22 cellular contexts compared by ENCODE assay signal in genomic region chr2:240933048-240933965, GRCh38. TPM values are rescaled to one million over a fixed set of nuclear protein-coding genes. Genes with fewer than 3 reads are reported as not detected.
DNase-seq lines count a peak whose midpoint lies in the region; TF ChIP-seq lines count a peak whose summit lies in the region.
"Had no signal": no experiment of that assay in that cellular context is flagged by ENCODE, and none has a peak within 500 bp of the region (broad histone marks: within the 10 kb centered on the region; RNA-seq: fewer than 3 reads in every experiment).

No MANE protein-coding gene starts in this region.

- TF ChIP-seq EP300 in SK-N-SH (IDR thresholded peaks at IDR 0.05; ENCODE audit: borderline replicate concordance in 1 of 2, low read depth in 1 of 2, low read length in 1 of 2): no peak

- WGBS in SK-N-SH (ENCODE audit: low lambda C conversion rate): 78% methylated on average over 17 of the region's 30 CpGs

- H3K9me2 ChIP-seq in SK-N-SH (no peaks in the 10 kb centered on the region), PC-9 (ENCODE audit: insufficient read depth) (no peaks in the 10 kb centered on the region)

- intact Hi-C loops in PC-9 (cut with micrococcal nuclease; ENCODE audit: unreplicated experiment): no loop called here

- no peak overlapping the region for H3K27ac Mint-ChIP-seq in progenitor cell of endocrine pancreas
- no peak overlapping the region for H3K27ac Mint-ChIP-seq in nephron progenitor cell
- H3K27ac Mint-ChIP-seq: activated T-helper 17 cell treated with anti-CD3 and anti-CD28 coated beads, Interleukin-2, amount 50 U/mL, for 72 hours; CD4-positive, alpha-beta T cell; immature natural killer cell; stimulated activated effector memory CD8-positive, alpha-beta T cell treated with anti-CD3 and anti-CD28 coated beads, Interleukin-12 subunit alpha, Interleukin-12 subunit beta, amount 100 ng/mL, for 72 hours had no signal

- H3K4me3 ChIP-seq in BLaER1 treated with 17β-estradiol and CSF1 and Interleukin-3, amounts not matched to agents 10 nM and 100 nM: no peak overlapping the region; a peak in 1 of 20 replicates
- H3K4me3 ChIP-seq in SK-N-SH (ENCODE audit: low read depth in 2 of 2, low read length in 1 of 2) (no peak overlapping the region), PC-9 (no peak overlapping the region)
- H3K4me3 ChIP-seq: body of pancreas had no signal

- H3K36me3 Mint-ChIP-seq in progenitor cell of endocrine pancreas (ENCODE audit: insufficient read depth): no peaks in the 10 kb centered on the region
- peaks cover 6% of the 10 kb centered on the region for H3K36me3 Mint-ChIP-seq in nephron progenitor cell (ENCODE audit: low read depth)
- H3K36me3 Mint-ChIP-seq: immature natural killer cell; stimulated activated effector memory CD8-positive, alpha-beta T cell treated with anti-CD3 and anti-CD28 coated beads, Interleukin-12 subunit alpha, Interleukin-12 subunit beta, amount 100 ng/mL, for 72 hours had no signal

- no peaks in the 10 kb centered on the region for H3K79me2 ChIP-seq in SK-N-SH (ENCODE audit: insufficient read depth)
- H3K79me2 ChIP-seq in PC-9 (ENCODE audit: low read depth): no peaks in the 10 kb centered on the region

- H3F3A ChIP-seq in SK-N-SH (replicated peaks; ENCODE audit: insufficient read depth): no peaks in the 10 kb centered on the region
- no peaks in the 10 kb centered on the region for H3F3A ChIP-seq in PC-9 (ENCODE audit: insufficient read depth, low read depth)

- H3K9me3 ChIP-seq in BLaER1 treated with 17β-estradiol and CSF1 and Interleukin-3, amounts not matched to agents 10 nM and 100 nM (replicated peaks in 1 of 11): peaks cover 8 to 21% (median 18%) of the 10 kb centered on the region in 11 experiments; a peak in 18 of 22 replicates
- H3K9me3 ChIP-seq in SK-N-SH (no peaks in the 10 kb centered on the region), PC-9 (ENCODE audit: insufficient read depth, low read depth) (no peaks in the 10 kb centered on the region; the same call in 1 of the 2 replicates)

- CTCF ChIA-PET in SK-N-SH (lab: Yijun Ruan, JAX) (interaction anchor here (0.9 to 1.9 kb wide), 2 partner anchors 19 to 50 kb away, joined by 3 to 6 read pairs; no protein-coding TSS in a partner anchor), PC-9 (lab: Charles Lee) (no interaction called here)

- H3K27ac ChIP-seq in BLaER1 treated with 17β-estradiol and CSF1 and Interleukin-3, amounts not matched to agents 10 nM and 100 nM: no peak overlapping the region
- H3K27ac ChIP-seq in SK-N-SH (ENCODE audit: low read depth in 2 of 2, low read length in 1 of 2) (no peak overlapping the region), PC-9 (no peak overlapping the region)
- H3K27ac ChIP-seq: body of pancreas had no signal

- DNase-seq in SK-N-SH: peak; percentile 16
- DNase-seq in islet precursor cell: peak; percentile 46
- DNase-seq in progenitor cell of endocrine pancreas (ENCODE audit: low spot score, unreplicated experiment): peak; percentile 7
- no peak for DNase-seq in CD1c-positive myeloid dendritic cell (ENCODE audit: extremely low spot score)
- DNase-seq in NCI-H2029 treated with DMSO at 0.1 percent for 48 hours (lab: John Stamatoyannopoulos, UW): no peak
- no peak for DNase-seq in PC-9
- no peak for DNase-seq in nephron progenitor cell
- DNase-seq: activated CD4-positive, alpha-beta T cell treated with anti-CD3 and anti-CD28 coated beads for 1 hour; immature natural killer cell; IMR-90; NCI-H1048; NCI-H226; OCI-M1; stimulated activated CD4-positive, alpha-beta T cell treated with anti-CD3 and anti-CD28 coated beads, Interleukin-4, amount 100 ng/mL, for 24 hours had no signal

- peaks cover 6 to 53% (median 45%) of the 10 kb centered on the region in 10 experiments; a peak in 18 of 20 replicates for H3K4me1 ChIP-seq in BLaER1 treated with 17β-estradiol and CSF1 and Interleukin-3, amounts not matched to agents 10 nM and 100 nM
- peaks cover 0 to 4% of the 10 kb centered on the region in 2 experiments; a peak in 1 of 4 replicates for H3K4me1 ChIP-seq in SK-N-SH (ENCODE audit: control insufficient read depth in 1 of 2, insufficient read depth in 2 of 2, low read depth in 1 of 2, low read length in 1 of 2)
- H3K4me1 ChIP-seq in PC-9 (replicated peaks; ENCODE audit: insufficient read depth): no peaks in the 10 kb centered on the region
- H3K4me1 ChIP-seq: body of pancreas had no signal

- H3K4me2 ChIP-seq in BLaER1 treated with 17β-estradiol and CSF1 and Interleukin-3, amounts not matched to agents 10 nM and 100 nM: peak overlapping the region; percentile 46 to 83 (median 70); a peak in 21 of 22 replicates
- H3K4me2 ChIP-seq in SK-N-SH (no peak overlapping the region), PC-9 (no peak overlapping the region)

- H3K27me3 Mint-ChIP-seq in progenitor cell of endocrine pancreas (peaks cover 16% of the 10 kb centered on the region), nephron progenitor cell (ENCODE audit: low read depth, poor library complexity) (peaks cover 38% of the 10 kb centered on the region)
- H3K27me3 Mint-ChIP-seq: CD4-positive, alpha-beta T cell had no signal

- POLR2A ChIA-PET in SK-N-SH (lab: Yijun Ruan, JAX) (no interaction called here), PC-9 (lab: Charles Lee; ENCODE audit: unreplicated experiment) (no interaction called here)

- H4K20me1 ChIP-seq in BLaER1 treated with 17β-estradiol and CSF1 and Interleukin-3, amounts not matched to agents 10 nM and 100 nM: peaks cover 0 to 17% (median 5%) of the 10 kb centered on the region in 11 experiments; a peak in 6 of 22 replicates
- H4K20me1 ChIP-seq in SK-N-SH (ENCODE audit: insufficient read depth) (no peaks in the 10 kb centered on the region), PC-9 (ENCODE audit: insufficient read depth) (no peaks in the 10 kb centered on the region)

- H3K27me3 ChIP-seq in BLaER1 treated with 17β-estradiol and CSF1 and Interleukin-3, amounts not matched to agents 10 nM and 100 nM: peaks cover 0 to 9% (median 0%) of the 10 kb centered on the region in 11 experiments; a peak in 1 of 22 replicates
- no peaks in the 10 kb centered on the region; the same call in 1 of the 2 replicates for H3K27me3 ChIP-seq in SK-N-SH (ENCODE audit: insufficient read depth)
- peaks cover 75% of the 10 kb centered on the region for H3K27me3 ChIP-seq in PC-9 (ENCODE audit: insufficient read depth, low read depth)
- H3K27me3 ChIP-seq: body of pancreas had no signal

- H3K4me3 Mint-ChIP-seq in progenitor cell of endocrine pancreas (ENCODE audit: low read depth) (no peak overlapping the region), nephron progenitor cell (no peak overlapping the region)
- H3K4me3 Mint-ChIP-seq: activated T-helper 17 cell treated with anti-CD3 and anti-CD28 coated beads, Interleukin-2, amount 50 U/mL, for 72 hours; CD4-positive, alpha-beta T cell; immature natural killer cell; stimulated activated effector memory CD8-positive, alpha-beta T cell treated with anti-CD3 and anti-CD28 coated beads, Interleukin-12 subunit alpha, Interleukin-12 subunit beta, amount 100 ng/mL, for 72 hours had no signal

- H3K9ac ChIP-seq in BLaER1 treated with 17β-estradiol and CSF1 and Interleukin-3, amounts not matched to agents 10 nM and 100 nM: peak overlapping the region in 1 of 11 experiments; percentile 41; a peak in 3 of 22 replicates
- H3K9ac ChIP-seq in SK-N-SH: no peak overlapping the region

- TF ChIP-seq RAD21 in SK-N-SH (IDR thresholded peaks at IDR 0.05; ENCODE audit: low read length): no peak

- peaks cover 6% of the 10 kb centered on the region for H3K9me3 Mint-ChIP-seq in progenitor cell of endocrine pancreas (ENCODE audit: low read depth)
- peaks cover 19% of the 10 kb centered on the region for H3K9me3 Mint-ChIP-seq in nephron progenitor cell
- H3K9me3 Mint-ChIP-seq: stimulated activated effector memory CD8-positive, alpha-beta T cell treated with anti-CD3 and anti-CD28 coated beads, Interleukin-12 subunit alpha, Interleukin-12 subunit beta, amount 100 ng/mL, for 72 hours had no signal

- H3K36me3 ChIP-seq in BLaER1 treated with 17β-estradiol and CSF1 and Interleukin-3, amounts not matched to agents 10 nM and 100 nM: no peaks in the 10 kb centered on the region
- H3K36me3 ChIP-seq in SK-N-SH (replicated peaks in 1 of 2; ENCODE audit: control insufficient read depth in 1 of 2, insufficient read depth in 2 of 2, low read length in 1 of 2): no peaks in the 10 kb centered on the region
- no peaks in the 10 kb centered on the region for H3K36me3 ChIP-seq in PC-9 (ENCODE audit: low read depth)

- H3K4me1 Mint-ChIP-seq in progenitor cell of endocrine pancreas (ENCODE audit: low read depth) (no peaks in the 10 kb centered on the region), nephron progenitor cell (peaks cover 12% of the 10 kb centered on the region)
- H3K4me1 Mint-ChIP-seq: activated T-helper 17 cell treated with anti-CD3 and anti-CD28 coated beads, Interleukin-2, amount 50 U/mL, for 72 hours; immature natural killer cell; stimulated activated effector memory CD8-positive, alpha-beta T cell treated with anti-CD3 and anti-CD28 coated beads, Interleukin-12 subunit alpha, Interleukin-12 subunit beta, amount 100 ng/mL, for 72 hours had no signal

- BruUV-seq in PC-9 (replicated peaks; lab: Mats Ljungman, UMichigan): no TSS peak

- no peak for TF ChIP-seq CTCF in SK-N-SH (IDR thresholded peaks at IDR 0.05)
- TF ChIP-seq CTCF in progenitor cell of endocrine pancreas (IDR thresholded peaks at IDR 0.05; ENCODE audit: unreplicated experiment): no peak
- no peak for TF ChIP-seq CTCF in PC-9 (conservative IDR thresholded peaks at IDR 0.05)
- no peak for TF ChIP-seq CTCF in nephron progenitor cell (IDR thresholded peaks at IDR 0.05)

- H2AFZ ChIP-seq in SK-N-SH (ENCODE audit: low read depth): no peak overlapping the region
- no peak overlapping the region for H2AFZ ChIP-seq in PC-9

TF ChIP-seq in SK-N-SH, 30 proteins besides CTCF, POLR2A, EP300 and RAD21 (continues in another document):
- TF ChIP-seq MXI1 (IDR thresholded peaks at IDR 0.05; ENCODE audit: low read depth, low read length) (no peak), NRF1 (IDR thresholded peaks at IDR 0.05; ENCODE audit: low read depth, low read length) (no peak), GATA2 (CRISPR knock-in tag; IDR thresholded peaks at IDR 0.05) (no peak), FOXM1 (IDR thresholded peaks at IDR 0.05; ENCODE audit: low read depth) (no peak), RFX5 (IDR thresholded peaks at IDR 0.05; ENCODE audit: low read length) (no peak)

RNA-seq across cellular contexts. Expression of gene CROCC2, which starts 27.2 kb away (rescaled TPM):
- polyA plus RNA-seq in SK-N-SH (2012; rRNA removed): not detected in 2 replicates
- not detected in 2 replicates for polyA plus RNA-seq in SK-N-SH (2012; cell fraction: cytosol; rRNA removed)
- polyA plus RNA-seq in SK-N-SH (2012; cell fraction: nucleus; rRNA removed): 0.01 and 0.06 TPM in 2 replicates
- 0.36 and 0.40 TPM in 2 replicates for total RNA-seq in progenitor cell of endocrine pancreas
- total RNA-seq in PC-9 (2021): not detected in 2 replicates
- total RNA-seq: activated T-helper 17 cell treated with anti-CD3 and anti-CD28 coated beads, Interleukin-2, amount 50 U/mL, for 72 hours; CD4-positive, alpha-beta T cell; frontal cortex; G401; IMR-90 had no signal
- polyA plus RNA-seq: immature natural killer cell, IMR-90, right cardiac atrium had no signal

RNA-seq across cellular contexts. Expression of gene MAB21L4, which starts 37.4 kb away (rescaled TPM):
- polyA plus RNA-seq in SK-N-SH (2012; rRNA removed): not detected in 2 replicates
- polyA plus RNA-seq in SK-N-SH (2012; cell fraction: cytosol; rRNA removed): not detected in 2 replicates
- polyA plus RNA-seq in SK-N-SH (2012; cell fraction: nucleus; rRNA removed): not detected in 2 replicates
- total RNA-seq in progenitor cell of endocrine pancreas (9.7 and 12.5 TPM in 2 replicates), PC-9 (2021) (68.8 and 84.0 TPM in 2 replicates)
- total RNA-seq: activated T-helper 17 cell treated with anti-CD3 and anti-CD28 coated beads, Interleukin-2, amount 50 U/mL, for 72 hours; CD4-positive, alpha-beta T cell; frontal cortex; G401; IMR-90; right cardiac atrium had no signal
- polyA plus RNA-seq: immature natural killer cell, IMR-90, right cardiac atrium had no signal

Comparison
In these comparisons a context has a peak if more than half of its experiments do, and no peak if none do; other contexts are left out.
1. H3K4me2 ChIP-seq: peak in BLaER1 treated with 17β-estradiol and CSF1 and Interleukin-3, amounts not matched to agents 10 nM and 100 nM (11 of 11); none in SK-N-SH (single experiment) and PC-9 (single experiment).
2. DNase-seq: peak in SK-N-SH (single experiment), islet precursor cell (single experiment) and progenitor cell of endocrine pancreas (single experiment); none in CD1c-positive myeloid dendritic cell (single experiment), NCI-H2029 treated with DMSO at 0.1 percent for 48 hours (single experiment), PC-9 (0 of 2) and nephron progenitor cell (single experiment).